In genomic region chr5:159536626-159537025, GRCh38 we compare ENCODE assay signal across 19 cellular contexts.
DNase-seq lines count a peak whose midpoint lies in the region; ATAC-seq and TF ChIP-seq lines count a peak whose summit lies in the region.
"Had no signal": no experiment of that assay in that cellular context is flagged by ENCODE, and none has a peak within 500 bp of the region (broad histone marks: within the 10 kb centered on the region; RNA-seq: fewer than 3 reads in every experiment).

No MANE protein-coding gene starts in this region.

- 92% methylated on average over 8 of the region's 8 CpGs for WGBS in sigmoid colon, 2 donors

- H3K4me1 ChIP-seq in GM23338 (ENCODE audit: insufficient read depth) (no peaks in the 10 kb centered on the region), PC-3 (ENCODE audit: insufficient read depth, low read length) (no peaks in the 10 kb centered on the region), sigmoid colon (no peaks in the 10 kb centered on the region)
- H3K4me1 ChIP-seq: Caco-2 had no signal

- H3K9ac ChIP-seq in PC-3 (ENCODE audit: low read length) = no peak overlapping the region

- no peak for TF ChIP-seq EP300 in sigmoid colon (IDR thresholded peaks at IDR 0.05)

- H3K27ac ChIP-seq in GM23338 (ENCODE audit: low read depth) = no peak overlapping the region
- H3K27ac ChIP-seq in PC-3 (ENCODE audit: low read length) = no peak overlapping the region
- H3K27ac ChIP-seq in sigmoid colon = no peak overlapping the region
- H3K27ac ChIP-seq: C4-2B had no signal

- H3K79me2 ChIP-seq in GM23338 (replicated peaks; ENCODE audit: insufficient read depth) (no peaks in the 10 kb centered on the region), PC-3 (ENCODE audit: low read length) (no peaks in the 10 kb centered on the region)

- no peak for TF ChIP-seq POLR2A in sigmoid colon (IDR thresholded peaks at IDR 0.05)

- H3K27me3 ChIP-seq in GM23338 (ENCODE audit: insufficient read depth) (no peaks in the 10 kb centered on the region), PC-3 (ENCODE audit: low read length) (no peaks in the 10 kb centered on the region), sigmoid colon (no peaks in the 10 kb centered on the region)

- H3F3A ChIP-seq in GM23338 (replicated peaks; ENCODE audit: low read depth) = no peaks in the 10 kb centered on the region
- H3F3A ChIP-seq in PC-3 (ENCODE audit: low read length, unreplicated experiment) = no peaks in the 10 kb centered on the region

- no peaks in the 10 kb centered on the region for H3K4me1 Mint-ChIP-seq in GM23338

- DNase-seq in Caki2 (ENCODE audit: low read depth) (peak; percentile 64), GM23338 (ENCODE audit: low spot score) (no peak), PC-3 (peak; percentile 27), NCI-H1417 treated with DMSO at 0.1 percent for 48 hours (lab: John Stamatoyannopoulos, UW) (no peak), sigmoid colon (no peak)
- DNase-seq: AML-193; Caco-2; CD4-positive, alpha-beta T cell; DMS153; DMS79 treated with DMSO at 0.1 percent for 48 hours; EL; HFFc6; Karpas-422; KBM-7 had no signal

- ATAC-seq in GM23338 = no peak
- no peak for ATAC-seq in PC-3
- no peak for ATAC-seq in HG02763 (IDR thresholded peaks at IDR 0.05; ENCODE audit: unreplicated experiment)
- ATAC-seq: HCT116, HepG2 had no signal

- no peaks in the 10 kb centered on the region for H3K36me3 Mint-ChIP-seq in GM23338 (ENCODE audit: low read depth)

- H3K4me2 ChIP-seq in GM23338 = no peak overlapping the region
- H3K4me2 ChIP-seq in PC-3 (ENCODE audit: low read length) = no peak overlapping the region

- H3K27me3 Mint-ChIP-seq in GM23338 (ENCODE audit: insufficient read depth, low read depth, poor library complexity) = peaks cover 5% of the 10 kb centered on the region
- H3K27me3 Mint-ChIP-seq: CD4-positive, alpha-beta T cell; IgD-negative memory B cell had no signal

- intact Hi-C loops in PC-3 (cut with micrococcal nuclease) = no loop called here
- intact Hi-C loops in sigmoid colon (cut with DNase I) = no loop called here

- H4K20me1 ChIP-seq in GM23338 (replicated peaks; ENCODE audit: insufficient read depth) (no peaks in the 10 kb centered on the region), PC-3 (ENCODE audit: low read length) (no peaks in the 10 kb centered on the region)

- POLR2A ChIA-PET in PC-3 (lab: Charles Lee; ENCODE audit: unreplicated experiment) = no interaction called here

- peak overlapping the region; percentile 80; the same call in 1 of the 2 replicates for H2AFZ ChIP-seq in GM23338
- H2AFZ ChIP-seq in PC-3 (ENCODE audit: low read length) = no peak overlapping the region

- CTCF ChIA-PET in PC-3 (lab: Charles Lee) = no interaction called here

- TF ChIP-seq CTCF in GM23338 (conservative IDR thresholded peaks at IDR 0.05; ENCODE audit: low read depth in 2 of 2) (no peak), PC-3 (conservative IDR thresholded peaks at IDR 0.05; ENCODE audit: low read depth, low read length) (no peak), sigmoid colon (IDR thresholded peaks at IDR 0.05) (no peak)

- in situ Hi-C loops in Caki2 (cut with HindIII; ENCODE audit: low pct_unique_long_range_greater_than_20kb, low sequenced_read_pairs) = no loop called here

- H3K4me3 ChIP-seq in GM23338 = no peak overlapping the region
- H3K4me3 ChIP-seq in PC-3 (ENCODE audit: low read length) = no peak overlapping the region
- H3K4me3 ChIP-seq in sigmoid colon = no peak overlapping the region

- peaks cover 6% of the 10 kb centered on the region; the same call in 1 of the 2 replicates for H3K9me2 ChIP-seq in GM23338 (ENCODE audit: insufficient read depth)
- H3K9me2 ChIP-seq in PC-3 (replicated peaks; ENCODE audit: low read length) = no peaks in the 10 kb centered on the region

- no peak overlapping the region for H3K27ac Mint-ChIP-seq in GM23338
- H3K27ac Mint-ChIP-seq: CD4-positive, alpha-beta T cell; HFFc6; IgD-negative memory B cell had no signal

- peaks cover 6% of the 10 kb centered on the region; the same call in 2 of the 3 replicates for H3K9me3 Mint-ChIP-seq in GM23338
- H3K9me3 Mint-ChIP-seq: CD4-positive, alpha-beta T cell; IgD-negative memory B cell had no signal

- no peaks in the 10 kb centered on the region for H3K36me3 ChIP-seq in GM23338 (ENCODE audit: insufficient read depth)
- no peaks in the 10 kb centered on the region for H3K36me3 ChIP-seq in PC-3 (ENCODE audit: low read depth, low read length)
- H3K36me3 ChIP-seq in sigmoid colon = no peaks in the 10 kb centered on the region

- no TSS peak for BruUV-seq in PC-3 (replicated peaks; lab: Mats Ljungman, UMichigan)

- no peak overlapping the region for H3K4me3 Mint-ChIP-seq in GM23338
- H3K4me3 Mint-ChIP-seq: CD4-positive, alpha-beta T cell; HFFc6; IgD-negative memory B cell had no signal

- H3K9me3 ChIP-seq in PC-3 (ENCODE audit: low read length) (no peaks in the 10 kb centered on the region), sigmoid colon (no peaks in the 10 kb centered on the region)

TF ChIP-seq in GM23338, 12 proteins besides CTCF, POLR2A, EP300 and RAD21 (continues in another document):
- TF ChIP-seq REST (IDR thresholded peaks at IDR 0.05; ENCODE audit: unreplicated experiment) (no peak), JUNB (IDR thresholded peaks at IDR 0.05; ENCODE audit: unreplicated experiment) (no peak), STAT1 (IDR thresholded peaks at IDR 0.05; ENCODE audit: unreplicated experiment) (no peak), CREB1 (CRISPR knock-in tag; IDR thresholded peaks at IDR 0.05; ENCODE audit: low read depth) (no peak), EZH2 (IDR thresholded peaks at IDR 0.05; ENCODE audit: low read depth, unreplicated experiment) (no peak), ZNF114 (CRISPR knock-in tag; IDR thresholded peaks at IDR 0.05) (no peak), EZH2phosphoT487 (IDR thresholded peaks at IDR 0.05; ENCODE audit: unreplicated experiment) (no peak), ETS1 (IDR thresholded peaks at IDR 0.05) (no peak), ZNF331 (CRISPR knock-in tag; IDR thresholded peaks at IDR 0.05; ENCODE audit: low read depth) (no peak), POLR2AphosphoS5 (IDR thresholded peaks at IDR 0.05; ENCODE audit: low read depth) (no peak)

Comparison
In these comparisons a context has a peak if more than half of its experiments do, and no peak if none do; other contexts are left out.
1. DNase-seq: peak in Caki2 (single experiment) and PC-3 (single experiment); none in GM23338 (single experiment), NCI-H1417 treated with DMSO at 0.1 percent for 48 hours (single experiment) and sigmoid colon (single experiment).